Comparison of ENCODE assay signal across 8 cellular contexts in the genomic region with DNA sequence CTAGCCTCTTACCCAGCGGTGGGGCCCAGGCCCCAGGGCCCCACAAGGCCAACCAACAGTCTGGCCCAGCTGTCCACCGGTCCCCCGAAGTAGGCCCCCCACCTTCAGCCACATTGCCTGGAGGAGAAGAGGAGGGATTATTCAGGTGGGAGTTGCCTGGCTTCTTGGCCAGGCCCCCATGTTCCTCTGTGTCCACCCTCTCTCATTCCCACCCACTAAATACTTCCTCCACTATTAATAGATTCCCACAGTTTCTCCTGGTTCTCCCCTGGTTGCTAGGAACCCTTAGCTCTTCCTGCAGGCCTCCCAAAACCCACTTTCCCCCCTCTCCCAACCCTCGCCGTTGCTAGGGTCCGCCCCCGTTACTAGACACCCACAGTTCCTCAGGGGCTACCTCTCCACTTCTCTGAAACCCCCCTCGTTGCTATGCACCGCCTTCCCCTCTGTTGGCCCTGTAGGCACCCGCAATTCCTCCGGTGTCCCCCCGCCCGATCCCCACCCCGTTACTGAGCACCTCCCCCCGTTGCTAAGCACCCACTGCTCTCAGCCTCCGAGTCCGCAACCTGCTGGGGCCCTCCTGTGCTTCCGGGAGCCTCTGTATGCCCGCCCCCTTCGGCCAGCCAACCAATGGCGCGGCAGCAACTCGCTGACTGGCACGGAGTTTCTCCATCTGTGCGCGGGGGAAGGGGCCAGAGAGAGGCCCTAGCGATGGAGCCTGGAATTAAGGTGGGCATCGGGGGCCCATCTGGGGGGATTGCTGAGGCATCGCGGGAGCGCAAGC. TPM values are rescaled to one million over a fixed set of nuclear protein-coding genes. Genes with fewer than 3 reads are reported as not detected.
A peak's percentile ranks its signal among the peaks of the same experiment; 100 is the strongest.
DNase-seq lines count a peak whose midpoint lies in the region; ATAC-seq, FAIRE-seq and TF ChIP-seq lines count a peak whose summit lies in the region.

No MANE protein-coding gene starts in this region.

- H3K27ac ChIP-seq in astrocyte (ENCODE audit: low read depth, low read length), result peak overlapping the region; percentile 100
- peak overlapping the region; percentile 99 for H3K27ac ChIP-seq in rectal smooth muscle tissue (ENCODE audit: low read depth, low read length)
- H3K27ac ChIP-seq in uterus, result peak overlapping the region; percentile 98 to 99

- H3K27me3 ChIP-seq in astrocyte (ENCODE audit: insufficient read depth, low read length), result no peaks in the 10 kb centered on the region
- H3K27me3 ChIP-seq in rectal smooth muscle tissue (ENCODE audit: control insufficient read depth, insufficient read depth, low read length), result no peaks in the 10 kb centered on the region
- no peaks in the 10 kb centered on the region for H3K27me3 ChIP-seq in uterus

- peak overlapping the region; percentile 93 for H3K9ac ChIP-seq in astrocyte (ENCODE audit: low read length)
- peak overlapping the region; percentile 79 for H3K9ac ChIP-seq in rectal smooth muscle tissue (ENCODE audit: low read length)

- DNase-seq in GM12891 (ENCODE audit: insufficient read length, low spot score) (peak; percentile 93), NCI-H187 treated with DMSO at 0.1 percent for 48 hours (lab: John Stamatoyannopoulos, UW) (peak; percentile 84), T-helper 9 cell (peak; percentile 90), astrocyte (ENCODE audit: low read depth) (peak; percentile 86), hepatic stellate cell (ENCODE audit: low spot score) (peak; percentile 96), uterus (peak; percentile 95 to 97)

- peak overlapping the region; percentile 55 for H2AFZ ChIP-seq in astrocyte (ENCODE audit: low read depth, low read length)

- H3K4me3 Mint-ChIP-seq in astrocyte (ENCODE audit: unreplicated experiment), result peak overlapping the region; percentile 91

- TF ChIP-seq POLR2A in GM12891 (IDR thresholded peaks at IDR 0.05; ENCODE audit: low read depth, low read length) (no peak), uterus (IDR thresholded peaks at IDR 0.05) (peak in 1 of 2 donors; percentile 3)

- peaks cover 33% of the 10 kb centered on the region for H3K79me2 ChIP-seq in astrocyte (ENCODE audit: insufficient read depth, low read length)

- peak overlapping the region; percentile 69 for H3K4me3 ChIP-seq in astrocyte (ENCODE audit: insufficient read depth, low read depth, low read length)
- H3K4me3 ChIP-seq in rectal smooth muscle tissue (ENCODE audit: low read length), result peak overlapping the region; percentile 89
- H3K4me3 ChIP-seq in uterus, result peak overlapping the region; percentile 42 to 68

- no peak for TF ChIP-seq CTCF in astrocyte (IDR thresholded peaks at IDR 0.05; ENCODE audit: insufficient read depth, low read depth, low read length)
- TF ChIP-seq CTCF in uterus (IDR thresholded peaks at IDR 0.05), result no peak

- peaks cover 44% of the 10 kb centered on the region for H3K4me1 ChIP-seq in astrocyte (ENCODE audit: insufficient read depth, low read length)
- peaks cover 24% of the 10 kb centered on the region for H3K4me1 ChIP-seq in rectal smooth muscle tissue (ENCODE audit: control insufficient read depth, insufficient read depth, low read length)
- no peaks in the 10 kb centered on the region for H3K4me1 ChIP-seq in uterus

- peak; percentile 33 for ATAC-seq in HG02884 (IDR thresholded peaks at IDR 0.05; ENCODE audit: unreplicated experiment)

- peak overlapping the region; percentile 100 for H3K27ac Mint-ChIP-seq in astrocyte (ENCODE audit: unreplicated experiment)

- peaks cover 8% of the 10 kb centered on the region for H3K36me3 Mint-ChIP-seq in astrocyte (ENCODE audit: low read depth, unreplicated experiment)

- H3K4me2 ChIP-seq in astrocyte (ENCODE audit: low read length), result peak overlapping the region; percentile 99

- intact Hi-C loops in uterus (cut with DNase I; ENCODE audit: low total_unique reads), result no loop called here

- H3K36me3 ChIP-seq in astrocyte (ENCODE audit: insufficient read depth, low read length) (no peaks in the 10 kb centered on the region), rectal smooth muscle tissue (ENCODE audit: control insufficient read depth, insufficient read depth, low read length) (peaks cover 9% of the 10 kb centered on the region), uterus (no peaks in the 10 kb centered on the region)

- FAIRE-seq in GM12891 (lab: Jason Lieb, UNC) (peak; percentile 92), astrocyte (lab: Jason Lieb, UNC) (no peak)

- H3K27me3 Mint-ChIP-seq in astrocyte (ENCODE audit: low read depth, unreplicated experiment), result no peaks in the 10 kb centered on the region

- H4K20me1 ChIP-seq in astrocyte (ENCODE audit: insufficient read depth, low read length), result peaks cover 9% of the 10 kb centered on the region

- peaks cover 11% of the 10 kb centered on the region for H3K4me1 Mint-ChIP-seq in astrocyte (ENCODE audit: low read depth, unreplicated experiment)

- H3K9me3 ChIP-seq in astrocyte (ENCODE audit: insufficient read depth, low read depth, low read length), result no peaks in the 10 kb centered on the region
- no peaks in the 10 kb centered on the region for H3K9me3 ChIP-seq in uterus

- no peaks in the 10 kb centered on the region for H3K9me3 Mint-ChIP-seq in astrocyte (ENCODE audit: unreplicated experiment)

TF ChIP-seq in GM12891, 5 proteins besides CTCF, POLR2A, EP300 and RAD21:
- no peak for TF ChIP-seq PAX5 (IDR thresholded peaks at IDR 0.05; ENCODE audit: insufficient read depth, low read length, severe bottlenecking)
- TF ChIP-seq SPI1 (IDR thresholded peaks at IDR 0.05; ENCODE audit: low read depth, low read length), result peak; percentile 8; the same call in 1 of the 2 replicates
- TF ChIP-seq TAF1 (IDR thresholded peaks at IDR 0.05; ENCODE audit: low read depth, low read length), result no peak; the same call in 1 of the 2 replicates
- no peak for TF ChIP-seq POU2F2 (IDR thresholded peaks at IDR 0.05; ENCODE audit: low read depth, low read length)

RNA-seq across cellular contexts. Expression of a gene that starts 2.0 kb away (rescaled TPM):
- 23.6 TPM for polyA plus RNA-seq in GM12891 (2012; ENCODE audit: low read depth, missing spikeins)
- total RNA-seq in astrocyte, result 26.0 and 29.4 TPM in 2 replicates
- total RNA-seq in uterus, result 10 to 100 TPM in 3 of 4 donors, 1 to 10 TPM in 1; 9.7 to 51.8 (median 35.6) TPM

RNA-seq across cellular contexts. Expression of a gene that starts 2.2 kb away (rescaled TPM):
- 3.3 TPM for polyA plus RNA-seq in GM12891 (2012; ENCODE audit: low read depth, missing spikeins)
- 19.0 and 19.7 TPM in 2 replicates for total RNA-seq in astrocyte
- 10 to 100 TPM; 14.4 to 41.5 (median 22.8) TPM for total RNA-seq in uterus

RNA-seq across cellular contexts. Expression of a gene that starts 24.3 kb away (rescaled TPM):
- polyA plus RNA-seq in GM12891 (2012; ENCODE audit: low read depth, missing spikeins), result 4.1 TPM
- total RNA-seq in astrocyte (79.3 and 82.9 TPM in 2 replicates), uterus (10 to 100 TPM; 18.8 to 90.5 (median 44.3) TPM)

RNA-seq across cellular contexts. Expression of a gene that starts 35.6 kb away (rescaled TPM):
- 15.2 TPM for polyA plus RNA-seq in GM12891 (2012; ENCODE audit: low read depth, missing spikeins)
- total RNA-seq in astrocyte (9.6 and 10.1 TPM in 2 replicates), uterus (1 to 10 TPM in 1 of 4 donors, under 1 TPM in 1, not detected in 2; 0.48 to 6.1 TPM)

RNA-seq across cellular contexts. Expression of a gene that starts 36.3 kb away (rescaled TPM):
- polyA plus RNA-seq in GM12891 (2012; ENCODE audit: low read depth, missing spikeins), result 103 TPM
- total RNA-seq in astrocyte (60.0 and 67.0 TPM in 2 replicates), uterus (10 to 100 TPM; 12.8 to 70.2 (median 19.0) TPM)

Comparison
In these comparisons a context has a peak if more than half of its experiments do, and no peak if none do; other contexts are left out.
1. Peak in every context shown above with its lines: DNase-seq, ATAC-seq, H3K4me3 ChIP-seq and H3K27ac ChIP-seq.